22 cellular contexts compared by ENCODE assay signal in genomic region chr3:159082514-159082913, GRCh38. TPM values are rescaled to one million over a fixed set of nuclear protein-coding genes. Genes with fewer than 3 reads are reported as not detected.
DNase-seq lines count a peak whose midpoint lies in the region; ATAC-seq, FAIRE-seq and TF ChIP-seq lines count a peak whose summit lies in the region.
"Had no signal": no experiment of that assay in that cellular context is flagged by ENCODE, and none has a peak within 500 bp of the region (broad histone marks: within the 10 kb centered on the region; RNA-seq: fewer than 3 reads in every experiment).

No MANE protein-coding gene starts in this region.

- intact Hi-C loops in endothelial cell of umbilical vein (cut with micrococcal nuclease): loop anchor here (1.0 kb wide), 1 partner anchor 109 kb away; no protein-coding TSS in a partner anchor

- POLR2A ChIA-PET in endothelial cell of umbilical vein (lab: Charles Lee): interaction anchor here (0.6 kb wide), 1 partner anchor 10 kb away, joined by 3 read pairs; no protein-coding TSS in a partner anchor

- H3K4me3 ChIP-seq in endothelial cell of umbilical vein (replicated peaks in 1 of 3; ENCODE audit: insufficient read depth in 1 of 3, low read depth in 1 of 3, low read length in 3 of 3): no peak overlapping the region
- H3K4me3 ChIP-seq: SJSA1, spleen, thoracic aorta had no signal

- no peak for TF ChIP-seq POLR2A in endothelial cell of umbilical vein (IDR thresholded peaks at IDR 0.05; ENCODE audit: low read depth, low read length)

- H3K4me1 Mint-ChIP-seq in activated naive CD8-positive, alpha-beta T cell treated with anti-CD3 and anti-CD28 coated beads, Interleukin-2, amount 50 U/mL, for 24 hours: no peaks in the 10 kb centered on the region
- H3K4me1 Mint-ChIP-seq: memory B cell had no signal

- dilution Hi-C loops in endothelial cell of umbilical vein (cut with MboI; ENCODE audit: extremely low pct_ligation_motif_present, low sequenced_read_pairs): no loop called here

- no peak overlapping the region for H2AFZ ChIP-seq in endothelial cell of umbilical vein (ENCODE audit: low read depth, low read length)

- H3K9me3 Mint-ChIP-seq in activated naive CD8-positive, alpha-beta T cell treated with anti-CD3 and anti-CD28 coated beads, Interleukin-2, amount 50 U/mL, for 24 hours: peaks cover 6% of the 10 kb centered on the region

- H3K4me2 ChIP-seq in endothelial cell of umbilical vein (ENCODE audit: insufficient read depth, low read length): peak overlapping the region; percentile 22

- no peaks in the 10 kb centered on the region for H3K36me3 Mint-ChIP-seq in activated naive CD8-positive, alpha-beta T cell treated with anti-CD3 and anti-CD28 coated beads, Interleukin-2, amount 50 U/mL, for 24 hours (ENCODE audit: low read depth)
- H3K36me3 Mint-ChIP-seq: memory B cell had no signal

- no peaks in the 10 kb centered on the region for H3K9me1 ChIP-seq in endothelial cell of umbilical vein (replicated peaks; ENCODE audit: control insufficient read depth, extremely low read depth, insufficient read depth, low read length)

- H3K27ac ChIP-seq in endothelial cell of umbilical vein (ENCODE audit: insufficient read depth, low read depth, low read length): peak overlapping the region; percentile 52
- H3K27ac ChIP-seq: neutrophil, SJSA1, spleen, thoracic aorta had no signal

- CTCF ChIA-PET in endothelial cell of umbilical vein (lab: Charles Lee): interaction anchor here (1.5 kb wide), 1 partner anchor 164 kb away, joined by 3 read pairs; no protein-coding TSS in a partner anchor

- no peak for TF ChIP-seq CTCF in endothelial cell of umbilical vein (IDR thresholded peaks at IDR 0.05; ENCODE audit: extremely low read depth in 1 of 2, insufficient read depth in 1 of 2, low read depth in 1 of 2, low read length in 2 of 2)

- H3K9me3 ChIP-seq in endothelial cell of umbilical vein (replicated peaks; ENCODE audit: control insufficient read depth, insufficient read depth, low read length): no peaks in the 10 kb centered on the region
- H3K9me3 ChIP-seq: neutrophil, SJSA1, thoracic aorta had no signal

- peak; percentile 80 for FAIRE-seq in endothelial cell of umbilical vein (lab: Jason Lieb, UNC)
- FAIRE-seq in urothelium cell line (lab: Jason Lieb, UNC): no peak
- FAIRE-seq: GM12892 had no signal

- no peak overlapping the region for H3K9ac ChIP-seq in endothelial cell of umbilical vein (replicated peaks; ENCODE audit: extremely low read depth, insufficient read depth, low read length)

- H3K27me3 ChIP-seq in endothelial cell of umbilical vein (ENCODE audit: control insufficient read depth in 2 of 2, insufficient read depth in 2 of 2, low read length in 2 of 2): no peaks in the 10 kb centered on the region
- H3K27me3 ChIP-seq: neutrophil, spleen had no signal

- H3K27ac Mint-ChIP-seq in activated naive CD8-positive, alpha-beta T cell treated with anti-CD3 and anti-CD28 coated beads, Interleukin-2, amount 50 U/mL, for 24 hours: no peak overlapping the region
- H3K27ac Mint-ChIP-seq: memory B cell had no signal

- ATAC-seq in activated naive CD8-positive, alpha-beta T cell treated with anti-CD3 and anti-CD28 coated beads, Interleukin-2, amount 50 U/mL, for 24 hours: no peak
- ATAC-seq: esophagus mucosa had no signal

- H3K36me3 ChIP-seq in endothelial cell of umbilical vein (ENCODE audit: control insufficient read depth in 2 of 2, extremely low read depth in 1 of 2, insufficient read depth in 2 of 2, low read length in 2 of 2): no peaks in the 10 kb centered on the region
- H3K36me3 ChIP-seq: neutrophil, SJSA1, spleen, thoracic aorta had no signal

- peaks cover 10% of the 10 kb centered on the region for H3K4me1 ChIP-seq in endothelial cell of umbilical vein (ENCODE audit: control insufficient read depth, extremely low read depth, insufficient read depth, low read length)
- H3K4me1 ChIP-seq: SJSA1, spleen had no signal

- DNase-seq in NOMO-1 treated with DMSO at 0.1 percent for 48 hours (lab: John Stamatoyannopoulos, UW; ENCODE audit: unreplicated experiment): peak; percentile 10
- no peak for DNase-seq in NOMO-1 treated with dmso at 0.1 percent for 144 hours (lab: John Stamatoyannopoulos, UW; ENCODE audit: unreplicated experiment)
- DNase-seq in OCI-M1 (lab: John Stamatoyannopoulos, UW): peak; percentile 25
- DNase-seq in endothelial cell of umbilical vein (ENCODE audit: low read depth, low spot score): peak; percentile 61
- DNase-seq in urothelium cell line (ENCODE audit: low spot score): peak; percentile 65
- DNase-seq in NCI-H2081 treated with DMSO at 0.1 percent for 48 hours (lab: John Stamatoyannopoulos, UW): no peak
- no peak for DNase-seq in NCI-H2081 (lab: John Stamatoyannopoulos, UW)
- DNase-seq in activated naive CD8-positive, alpha-beta T cell treated with anti-CD3 and anti-CD28 coated beads, Interleukin-2, amount 50 U/mL, for 24 hours: no peak
- DNase-seq: activated CD8-positive, alpha-beta memory T cell treated with anti-CD3 and anti-CD28 coated beads, Interleukin-2, amount 50 U/mL, for 48 hours; activated naive CD4-positive, alpha-beta T cell treated with anti-CD3 and anti-CD28 coated beads, Interleukin-2, amount 50 U/mL, for 16 hours; DMS79 treated with DMSO at 0.1 percent for 48 hours; KG1; NCI-H187 treated with DMSO at 0.1 percent for 48 hours; NK-92 treated with Interleukin-12 subunit alpha and Interleukin-12 subunit beta, amount 100 ng/mL, for 24 hours; spleen had no signal

- no peaks in the 10 kb centered on the region for H3K79me2 ChIP-seq in endothelial cell of umbilical vein (ENCODE audit: control insufficient read depth, insufficient read depth, low read length)

- BruUV-seq in endothelial cell of umbilical vein (replicated peaks; lab: Mats Ljungman, UMichigan): no TSS peak

- no peaks in the 10 kb centered on the region for H4K20me1 ChIP-seq in endothelial cell of umbilical vein (replicated peaks; ENCODE audit: control insufficient read depth, extremely low read depth, insufficient read depth, low read length)

- no peak overlapping the region for H3K4me3 Mint-ChIP-seq in activated naive CD8-positive, alpha-beta T cell treated with anti-CD3 and anti-CD28 coated beads, Interleukin-2, amount 50 U/mL, for 24 hours
- H3K4me3 Mint-ChIP-seq: memory B cell had no signal

- no peaks in the 10 kb centered on the region for H3K27me3 Mint-ChIP-seq in activated naive CD8-positive, alpha-beta T cell treated with anti-CD3 and anti-CD28 coated beads, Interleukin-2, amount 50 U/mL, for 24 hours
- H3K27me3 Mint-ChIP-seq: memory B cell had no signal

TF ChIP-seq in endothelial cell of umbilical vein, 7 proteins besides CTCF, POLR2A, EP300 and RAD21:
- TF ChIP-seq MAX (IDR thresholded peaks at IDR 0.05; ENCODE audit: insufficient read depth, insufficient read length): no peak
- TF ChIP-seq MYC (IDR thresholded peaks at IDR 0.05; ENCODE audit: low read depth, low read length): no peak
- TF ChIP-seq GATA2 (IDR thresholded peaks at IDR 0.05; ENCODE audit: insufficient read depth, insufficient read length, low read depth, low read length): peak; percentile 89
- peak; percentile 96 for TF ChIP-seq POLR2AphosphoS5 (IDR thresholded peaks at IDR 0.05; ENCODE audit: insufficient read depth, low read depth, low read length)
- peak; percentile 73 for TF ChIP-seq JUN (IDR thresholded peaks at IDR 0.05; ENCODE audit: borderline replicate concordance, insufficient read depth, insufficient read length, low read depth)
- peak; percentile 86 for TF ChIP-seq FOS (IDR thresholded peaks at IDR 0.05; ENCODE audit: borderline replicate concordance, insufficient read depth, low read length)
- TF ChIP-seq EZH2 (IDR thresholded peaks at IDR 0.05; ENCODE audit: borderline replicate concordance, low read depth, low read length, severe bottlenecking): no peak
TF ChIP-seq in endothelial cell of umbilical vein: peak in this region for 4.

RNA-seq across cellular contexts. Expression of gene IQCJ, which starts 13.4 kb away (rescaled TPM):
- total RNA-seq in endothelial cell of umbilical vein: not detected in 2 replicates
- not detected in 2 replicates for polyA plus RNA-seq in endothelial cell of umbilical vein
- polyA plus RNA-seq in endothelial cell of umbilical vein (2011; cell fraction: cytosol; rRNA removed): not detected in 2 replicates
- not detected in 2 replicates for polyA plus RNA-seq in endothelial cell of umbilical vein (2011; cell fraction: nucleus; rRNA removed)
- polyA plus RNA-seq in endothelial cell of umbilical vein (2012): not detected in 2 replicates
- polyA minus RNA-seq in endothelial cell of umbilical vein: not detected in 2 replicates
- polyA minus RNA-seq in endothelial cell of umbilical vein (2011; cell fraction: cytosol; rRNA and poly(A)+ RNA removed): not detected
- 0.38 TPM in 1 of 2 replicates, not detected in the other for polyA minus RNA-seq in endothelial cell of umbilical vein (2011; cell fraction: nucleus; rRNA and poly(A)+ RNA removed)
- total RNA-seq: A673, esophagus mucosa, SJSA1, spleen, thoracic aorta had no signal
- polyA plus RNA-seq: spleen had no signal

Comparison
In these comparisons a context has a peak if more than half of its experiments do, and no peak if none do; other contexts are left out.
1. DNase-seq: peak in NOMO-1 treated with DMSO at 0.1 percent for 48 hours (single experiment), OCI-M1 (single experiment), endothelial cell of umbilical vein (single experiment) and urothelium cell line (single experiment); none in NOMO-1 treated with dmso at 0.1 percent for 144 hours (single experiment), NCI-H2081 treated with DMSO at 0.1 percent for 48 hours (single experiment), NCI-H2081 (0 of 2) and activated naive CD8-positive, alpha-beta T cell treated with anti-CD3 and anti-CD28 coated beads, Interleukin-2, amount 50 U/mL, for 24 hours (single experiment).